In the genomic region with DNA sequence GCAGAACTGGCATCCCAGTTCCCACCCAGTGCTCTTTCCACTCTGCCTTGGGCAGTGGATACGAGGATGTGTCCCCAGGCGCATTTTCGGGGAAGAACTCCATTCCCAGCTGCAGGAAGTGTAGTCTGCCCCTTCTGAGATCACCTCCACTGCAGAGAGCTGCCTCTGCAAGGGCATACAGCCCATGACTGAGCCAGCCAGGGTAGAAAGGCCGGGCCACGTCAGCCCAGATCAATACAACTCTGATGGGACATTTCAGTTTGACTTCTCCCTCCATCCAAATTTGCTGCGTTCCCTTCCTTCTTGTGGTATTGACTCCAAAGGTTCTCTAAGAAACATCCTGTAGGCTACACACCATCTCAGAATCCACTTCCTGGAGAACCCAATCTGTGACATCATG, we compare ENCODE assay signal across 7 cellular contexts. TPM values are rescaled to one million over a fixed set of nuclear protein-coding genes. Genes with fewer than 3 reads are reported as not detected.
"Had no signal": no experiment of that assay in that cellular context is flagged by ENCODE, and none has a peak within 500 bp of the region (broad histone marks: within the 10 kb centered on the region; RNA-seq: fewer than 3 reads in every experiment).

No MANE protein-coding gene starts in this region.

- DNase-seq: GOT3, H7 had no signal

- H3K4me3 Mint-ChIP-seq: IgD-negative memory B cell had no signal

- ATAC-seq: HCT116 had no signal

- H3K36me3 ChIP-seq: HAP-1 had no signal

- H3K27ac Mint-ChIP-seq: IgD-negative memory B cell had no signal

- H3K4me1 Mint-ChIP-seq: IgD-negative memory B cell had no signal

- H3K4me3 ChIP-seq: HAP-1 had no signal

- H3K36me3 Mint-ChIP-seq: IgD-negative memory B cell had no signal

- H3K9me3 ChIP-seq: HAP-1 had no signal

- H3K4me1 ChIP-seq: HAP-1 had no signal

- H3K9me3 Mint-ChIP-seq: IgD-negative memory B cell had no signal

RNA-seq across cellular contexts. Expression of gene MOGAT2, which starts 19.7 kb away (rescaled TPM):
- total RNA-seq: H4, H7, HT-29 had no signal
- polyA plus RNA-seq: IgD-negative memory B cell had no signal
